ENCODE assay signal across 1 cellular context in genomic region chr15:78170848-78171773, GRCh38.
TF ChIP-seq lines count a peak whose summit lies in the region.

No MANE protein-coding gene starts in this region.

TF ChIP-seq in HepG2, 621 proteins besides CTCF, POLR2A, EP300 and RAD21:
- TF ChIP-seq GTF3A (CRISPR knock-in tag; conservative IDR thresholded peaks at IDR 0.05) = no peak
- no peak for TF ChIP-seq HNRNPUL1 (IDR thresholded peaks at IDR 0.05; ENCODE audit: low read depth, low read length)
- TF ChIP-seq ZNF30 (CRISPR knock-in tag; IDR thresholded peaks at IDR 0.05) = no peak
- TF ChIP-seq RCOR2 (CRISPR knock-in tag; IDR thresholded peaks at IDR 0.05) = no peak
- TF ChIP-seq FOXP4 (CRISPR knock-in tag; IDR thresholded peaks at IDR 0.05) = no peak
- no peak for TF ChIP-seq ZNF646 (CRISPR knock-in tag; IDR thresholded peaks at IDR 0.05)
- no peak for TF ChIP-seq ZNF331 (CRISPR knock-in tag; IDR thresholded peaks at IDR 0.05)
- no peak for TF ChIP-seq RORA (CRISPR knock-in tag; IDR thresholded peaks at IDR 0.05)
- no peak for TF ChIP-seq TCF7L2 (IDR thresholded peaks at IDR 0.05; ENCODE audit: low read depth, low read length)
- TF ChIP-seq FOSL1 (CRISPR knock-in tag; IDR thresholded peaks at IDR 0.05; ENCODE audit: borderline replicate concordance) = no peak
- no peak for TF ChIP-seq HOXA3 (CRISPR knock-in tag; IDR thresholded peaks at IDR 0.05)
- no peak for TF ChIP-seq CEBPG (CRISPR knock-in tag; IDR thresholded peaks at IDR 0.05)
- no peak for TF ChIP-seq ZBTB40 (IDR thresholded peaks at IDR 0.05)
- no peak for TF ChIP-seq ZBTB40 (CRISPR knock-in tag; IDR thresholded peaks at IDR 0.05)
- no peak for TF ChIP-seq RARG (CRISPR knock-in tag; IDR thresholded peaks at IDR 0.05; ENCODE audit: low read depth)
